6 cellular contexts compared by ENCODE assay signal in genomic region chr12:6970096-6970527, GRCh38. TPM values are rescaled to one million over a fixed set of nuclear protein-coding genes. Genes with fewer than 3 reads are reported as not detected.
DNase-seq lines count a peak whose midpoint lies in the region; ATAC-seq and TF ChIP-seq lines count a peak whose summit lies in the region.

No MANE protein-coding gene starts in this region.

- no peaks in the 10 kb centered on the region for H3K9me3 ChIP-seq in heart right ventricle
- no peaks in the 10 kb centered on the region for H3K9me3 ChIP-seq in tibial nerve

- intact Hi-C loops in heart right ventricle (cut with DNase I) = loop anchor here in 6 of 10 donors (1.0 to 5.0 kb wide), 4 partner anchors 27 to 49 kb away; partner anchors contain the start of genes LPCAT3 (in 6 of the 6) and RNU7-1 (in 1 of the 6)

- no peak for TF ChIP-seq EP300 in tibial nerve (IDR thresholded peaks at IDR 0.05)

- TF ChIP-seq POLR2A in tibial nerve (IDR thresholded peaks at IDR 0.05) = no peak

- H3K36me3 ChIP-seq in heart right ventricle (peaks cover 0 to 70% (median 40%) of the 10 kb centered on the region in 9 donors), tibial nerve (peaks cover 0 to 56% (median 28%) of the 10 kb centered on the region in 3 donors)

- H3K4me3 ChIP-seq in heart right ventricle = peak overlapping the region; percentile 77 to 99 (median 92)
- H3K4me3 ChIP-seq in tibial nerve = peak overlapping the region; percentile 85 to 91 (median 90)

- H3K4me1 ChIP-seq in heart right ventricle (peaks cover 8 to 39% (median 31%) of the 10 kb centered on the region in 9 donors), tibial nerve (peaks cover 0 to 38% (median 28%) of the 10 kb centered on the region in 4 donors)

- peak overlapping the region; percentile 80 to 98 (median 94) for H3K27ac ChIP-seq in heart right ventricle
- H3K27ac ChIP-seq in tibial nerve = peak overlapping the region; percentile 81 to 93 (median 91)

- H3K27me3 ChIP-seq in heart right ventricle (no peaks in the 10 kb centered on the region), tibial nerve (no peaks in the 10 kb centered on the region)

- ATAC-seq in GM21360 (IDR thresholded peaks at IDR 0.05; ENCODE audit: unreplicated experiment) = peak; percentile 29
- ATAC-seq in heart right ventricle = peak in 5 of 8 donors; percentile 22 to 67 (median 32)

- DNase-seq in OCI-M1 (lab: John Stamatoyannopoulos, UW) (peak; percentile 44), heart right ventricle (no peak), tibial nerve (ENCODE audit: low spot score in 2 of 2) (no peak), NCI-H2029 (lab: John Stamatoyannopoulos, UW) (no peak), iPS-NIHi7 (ENCODE audit: extremely low spot score) (no peak)

- TF ChIP-seq CTCF in heart right ventricle (IDR thresholded peaks at IDR 0.05) (no peak), tibial nerve (IDR thresholded peaks at IDR 0.05) (no peak)

- WGBS in heart right ventricle, 2 donors = 1% methylated on average over 31 of the region's 31 CpGs
- 0% methylated on average over 15 to 23 of the region's 31 CpGs for WGBS in tibial nerve, 2 donors

RNA-seq across cellular contexts. Expression of gene PHB2, which starts 0.4 kb away (rescaled TPM):
- 100 to 1,000 TPM; 139 to 203 (median 160) TPM for total RNA-seq in heart right ventricle
- 100 to 1,000 TPM; 102 to 178 TPM for polyA plus RNA-seq in heart right ventricle
- total RNA-seq in tibial nerve = 100 to 1,000 TPM; 138 to 178 (median 149) TPM

RNA-seq across cellular contexts. Expression of gene EMG1, which starts 0.6 kb away (rescaled TPM):
- 10 to 100 TPM; 33.5 to 42.1 (median 38.3) TPM for total RNA-seq in heart right ventricle
- 10 to 100 TPM; 13.8 to 31.4 TPM for polyA plus RNA-seq in heart right ventricle
- 10 to 100 TPM; 27.7 to 37.7 (median 35.9) TPM for total RNA-seq in tibial nerve

RNA-seq across cellular contexts. Expression of gene PTPN6, which starts 19.0 kb away (rescaled TPM):
- total RNA-seq in heart right ventricle (10 to 100 TPM in 2 of 10 donors, 1 to 10 TPM in 8; 2.9 to 32.5 (median 5.3) TPM), tibial nerve (10 to 100 TPM; 11.9 to 31.5 (median 20.8) TPM)
- polyA plus RNA-seq in heart right ventricle = 10 to 100 TPM in 1 of 2 donors, 1 to 10 TPM in 1; 8.1 to 12.1 TPM

RNA-seq across cellular contexts. Expression of gene C12orf57, which starts 26.3 kb away (rescaled TPM):
- total RNA-seq in heart right ventricle (100 to 1,000 TPM; 134 to 213 (median 167) TPM), tibial nerve (100 to 1,000 TPM; 569 to 764 (median 665) TPM)
- polyA plus RNA-seq in heart right ventricle = 100 to 1,000 TPM; 182 to 654 TPM

RNA-seq across cellular contexts. Expression of gene RNU7-1, which starts 26.5 kb away (rescaled TPM):
- total RNA-seq in heart right ventricle = not detected
- not detected for polyA plus RNA-seq in heart right ventricle
- total RNA-seq in tibial nerve = not detected
